ENCODE assay signal across 10 cellular contexts in the genomic region with DNA sequence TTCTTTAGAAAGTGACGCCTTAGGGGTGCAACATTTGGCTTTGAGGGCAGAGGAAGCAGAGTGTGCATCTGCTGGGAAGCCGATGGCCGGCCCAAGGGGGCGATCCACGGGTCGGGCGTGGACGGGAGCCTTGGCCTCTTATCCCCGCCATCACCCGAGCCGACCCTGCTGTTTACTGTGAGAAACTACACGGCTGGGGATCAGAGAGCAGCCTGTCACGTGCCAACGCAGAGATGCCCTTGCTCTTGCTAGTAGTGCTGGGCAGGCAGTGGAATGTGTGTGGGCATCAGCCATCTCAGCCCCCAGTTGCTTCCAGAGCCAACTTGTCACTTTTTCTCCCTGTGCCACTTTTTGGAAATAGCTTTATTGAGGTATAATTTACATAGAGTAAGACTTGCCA. TPM values are rescaled to one million over a fixed set of nuclear protein-coding genes. Genes with fewer than 3 reads are reported as not detected.
A peak's percentile ranks its signal among the peaks of the same experiment; 100 is the strongest.
DNase-seq lines count a peak whose midpoint lies in the region; ATAC-seq and TF ChIP-seq lines count a peak whose summit lies in the region.
"Had no signal": no experiment of that assay in that cellular context is flagged by ENCODE, and none has a peak within 500 bp of the region (broad histone marks: within the 10 kb centered on the region; RNA-seq: fewer than 3 reads in every experiment).

No MANE protein-coding gene starts in this region.

- H3K9ac ChIP-seq in muscle layer of colon (ENCODE audit: low read length): no peak overlapping the region

- H3K27ac ChIP-seq in RWPE2 (ENCODE audit: poor library complexity, severe bottlenecking) (peak overlapping the region; percentile 100), muscle layer of colon (ENCODE audit: low read depth, low read length) (peak overlapping the region; percentile 70), temporal lobe (ENCODE audit: low read depth, low read length) (peak overlapping the region; percentile 99)

- intact Hi-C loops in dendritic cell treated with granulocyte-macrophage colony-stimulating factor and Interleukin-4, amounts not matched to agents 40 ng/mL and 50 ng/mL, for 4 days (cut with micrococcal nuclease): no loop called here

- no peak overlapping the region for H3K4me3 Mint-ChIP-seq in dendritic cell treated with granulocyte-macrophage colony-stimulating factor and Interleukin-4, amounts not matched to agents 40 ng/mL and 50 ng/mL, for 4 days

- DNase-seq in RWPE2 (ENCODE audit: low spot score): no peak
- DNase-seq: NCI-H1694; NK-92 treated with Interleukin-12 subunit alpha and Interleukin-12 subunit beta, amount 100 ng/mL, for 24 hours had no signal

- H3K27me3 ChIP-seq in RWPE2 (ENCODE audit: insufficient read depth, poor library complexity, severe bottlenecking) (no peaks in the 10 kb centered on the region), muscle layer of colon (ENCODE audit: control insufficient read depth in 1 of 2, insufficient read depth in 2 of 2, low read length in 2 of 2) (no peaks in the 10 kb centered on the region)

- peaks cover 79% of the 10 kb centered on the region for H3K4me1 ChIP-seq in RWPE2 (ENCODE audit: insufficient read depth, poor library complexity, severe bottlenecking)
- peaks cover 58% of the 10 kb centered on the region for H3K4me1 ChIP-seq in muscle layer of colon (ENCODE audit: insufficient read depth, low read length)

- H3K27ac Mint-ChIP-seq in dendritic cell treated with granulocyte-macrophage colony-stimulating factor and Interleukin-4, amounts not matched to agents 40 ng/mL and 50 ng/mL, for 4 days: peak overlapping the region; percentile 53

- no peaks in the 10 kb centered on the region for H3K9me3 Mint-ChIP-seq in dendritic cell treated with granulocyte-macrophage colony-stimulating factor and Interleukin-4, amounts not matched to agents 40 ng/mL and 50 ng/mL, for 4 days

- ATAC-seq in RWPE2 (ENCODE audit: low read depth) (no peak), HG03196 (IDR thresholded peaks at IDR 0.05; ENCODE audit: unreplicated experiment) (no peak), GM21423 (IDR thresholded peaks at IDR 0.05; ENCODE audit: unreplicated experiment) (no peak), HG02840 (IDR thresholded peaks at IDR 0.05; ENCODE audit: low FRiP score, unreplicated experiment) (no peak), HG02798 (IDR thresholded peaks at IDR 0.05; ENCODE audit: poor library complexity, unreplicated experiment) (no peak)

- H3K4me1 Mint-ChIP-seq in dendritic cell treated with granulocyte-macrophage colony-stimulating factor and Interleukin-4, amounts not matched to agents 40 ng/mL and 50 ng/mL, for 4 days (ENCODE audit: low read depth): peaks cover 29% of the 10 kb centered on the region

- peaks cover 89% of the 10 kb centered on the region for H3K36me3 Mint-ChIP-seq in dendritic cell treated with granulocyte-macrophage colony-stimulating factor and Interleukin-4, amounts not matched to agents 40 ng/mL and 50 ng/mL, for 4 days (ENCODE audit: low read depth)

- H3K4me3 ChIP-seq in RWPE2 (ENCODE audit: severe bottlenecking): no peak overlapping the region
- H3K4me3 ChIP-seq in muscle layer of colon (ENCODE audit: low read depth in 1 of 2, low read length in 2 of 2): no peak overlapping the region

- no peaks in the 10 kb centered on the region for H3K9me3 ChIP-seq in RWPE2 (ENCODE audit: severe bottlenecking)
- H3K9me3 ChIP-seq in muscle layer of colon (ENCODE audit: low read length): no peaks in the 10 kb centered on the region

- H3K36me3 ChIP-seq in RWPE2 (ENCODE audit: low read depth) (peaks cover 66% of the 10 kb centered on the region), muscle layer of colon (ENCODE audit: insufficient read depth, low read length) (peaks cover 31% of the 10 kb centered on the region)

- H3K27me3 Mint-ChIP-seq in dendritic cell treated with granulocyte-macrophage colony-stimulating factor and Interleukin-4, amounts not matched to agents 40 ng/mL and 50 ng/mL, for 4 days: no peaks in the 10 kb centered on the region

- no peak for TF ChIP-seq CTCF in RWPE2 (IDR thresholded peaks at IDR 0.05; ENCODE audit: poor library complexity, severe bottlenecking)

RNA-seq across cellular contexts. Expression of gene ITGB4, which starts 26.7 kb away (rescaled TPM):
- 3.7 TPM for total RNA-seq in temporal lobe

RNA-seq across cellular contexts. Expression of gene SAP30BP, which starts 27.4 kb away (rescaled TPM):
- 36.1 TPM for total RNA-seq in temporal lobe

RNA-seq across cellular contexts. Expression of gene RECQL5, which starts 27.6 kb away (rescaled TPM):
- total RNA-seq in temporal lobe: 6.6 TPM
